Comparison of ENCODE assay signal across 13 cellular contexts in the genomic region with DNA sequence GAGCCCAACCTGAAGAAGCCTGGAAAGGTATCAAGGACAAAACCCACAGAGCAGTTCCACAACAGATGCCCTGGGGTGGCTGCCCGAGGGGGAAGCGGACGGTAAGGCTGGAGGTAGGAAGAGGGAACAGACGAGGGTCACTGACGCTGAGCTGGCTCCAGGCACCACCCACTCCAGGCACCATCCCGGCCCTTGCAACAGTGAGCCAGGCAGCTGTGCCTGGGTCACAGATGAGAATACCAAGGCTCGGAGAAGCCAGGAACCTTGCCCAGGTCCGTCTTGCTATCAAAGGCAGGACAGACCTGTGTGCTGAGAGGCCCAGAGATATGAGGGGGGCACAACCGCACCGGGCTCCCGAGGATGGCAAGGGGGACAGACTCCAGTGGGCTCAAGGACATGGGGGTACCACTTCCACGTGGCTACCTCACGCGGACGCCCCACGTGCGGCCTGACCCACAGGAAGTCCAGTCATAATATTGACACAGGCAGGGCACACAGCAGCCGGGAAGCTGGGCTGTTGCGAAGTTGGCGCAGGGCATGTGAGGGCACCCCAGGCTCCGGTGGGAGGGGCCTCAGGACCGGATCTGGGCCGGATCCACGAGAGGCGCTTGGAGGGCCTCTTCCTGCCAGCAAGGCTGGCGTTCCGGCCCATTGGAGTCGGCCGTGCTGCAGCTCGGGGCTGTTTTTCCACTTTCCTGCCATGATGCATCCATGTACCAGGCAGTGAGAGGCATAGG. TPM values are rescaled to one million over a fixed set of nuclear protein-coding genes. Genes with fewer than 3 reads are reported as not detected.
DNase-seq lines count a peak whose midpoint lies in the region; ATAC-seq and TF ChIP-seq lines count a peak whose summit lies in the region.
"Had no signal": no experiment of that assay in that cellular context is flagged by ENCODE, and none has a peak within 500 bp of the region (broad histone marks: within the 10 kb centered on the region; RNA-seq: fewer than 3 reads in every experiment).

No MANE protein-coding gene starts in this region.

- no peaks in the 10 kb centered on the region for H3K9me2 ChIP-seq in OCI-LY7 (ENCODE audit: insufficient read depth, low read length)

- H3K9me3 ChIP-seq in colonic mucosa: no peaks in the 10 kb centered on the region
- H3K9me3 ChIP-seq in left lung: no peaks in the 10 kb centered on the region
- H3K9me3 ChIP-seq in skeletal muscle tissue (ENCODE audit: control insufficient read depth in 3 of 3, low read length in 3 of 3): no peaks in the 10 kb centered on the region
- H3K9me3 ChIP-seq in OCI-LY7 (ENCODE audit: low read length): no peaks in the 10 kb centered on the region

- intact Hi-C loops in colonic mucosa (cut with DNase I): no loop called here
- intact Hi-C loops in left lung (cut with DNase I): no loop called here
- intact Hi-C loops in OCI-LY7 (cut with micrococcal nuclease; ENCODE audit: unreplicated experiment): no loop called here

- ATAC-seq in left lung (peak; percentile 94), HG02678 (IDR thresholded peaks at IDR 0.05; ENCODE audit: unreplicated experiment) (no peak)

- H3K4me3 ChIP-seq in colonic mucosa (no peak overlapping the region), left lung (no peak overlapping the region), skeletal muscle tissue (ENCODE audit: low read length in 3 of 3) (peak overlapping the region in 1 of 3 donors; percentile 45), OCI-LY7 (ENCODE audit: low read depth, low read length, poor library complexity, severe bottlenecking) (no peak overlapping the region)

- H2AFZ ChIP-seq in OCI-LY7 (ENCODE audit: low read length): no peak overlapping the region

- H3K27ac ChIP-seq in colonic mucosa (no peak overlapping the region), left lung (peak overlapping the region; percentile 63 to 73), skeletal muscle tissue (ENCODE audit: low read depth, low read length) (peak overlapping the region; percentile 33), OCI-LY7 (ENCODE audit: low read depth, low read length, poor library complexity, severe bottlenecking) (no peak overlapping the region)

- CTCF ChIA-PET in OCI-LY7 (lab: Charles Lee; ENCODE audit: unreplicated experiment): no interaction called here

- H3K79me2 ChIP-seq in OCI-LY7 (ENCODE audit: insufficient read depth, low read depth, low read length): no peaks in the 10 kb centered on the region

- H3K9ac ChIP-seq in colonic mucosa (ENCODE audit: low read depth in 2 of 2, low read length in 2 of 2) (peak overlapping the region in 1 of 2 donors; percentile 34), skeletal muscle tissue (ENCODE audit: low read depth in 1 of 3, low read length in 3 of 3) (peak overlapping the region; percentile 30 to 40 (median 36))

- H3K4me2 ChIP-seq in OCI-LY7 (ENCODE audit: low read length): no peak overlapping the region

- H3K4me1 ChIP-seq in colonic mucosa: peaks cover 10% of the 10 kb centered on the region
- peaks cover 11 to 15% of the 10 kb centered on the region in 2 donors for H3K4me1 ChIP-seq in left lung
- peaks cover 42 to 58% (median 46%) of the 10 kb centered on the region in 3 donors for H3K4me1 ChIP-seq in skeletal muscle tissue (ENCODE audit: control insufficient read depth in 3 of 3, insufficient read depth in 3 of 3, low read length in 3 of 3)
- no peaks in the 10 kb centered on the region for H3K4me1 ChIP-seq in OCI-LY7 (ENCODE audit: insufficient read depth, low read length, poor library complexity, severe bottlenecking)

- POLR2A ChIA-PET in OCI-LY7 (lab: Charles Lee): no interaction called here

- no TSS peak for BruUV-seq in OCI-LY7 (replicated peaks; lab: Mats Ljungman, UMichigan)

- no peaks in the 10 kb centered on the region for H3K27me3 ChIP-seq in colonic mucosa
- H3K27me3 ChIP-seq in left lung: no peaks in the 10 kb centered on the region
- no peaks in the 10 kb centered on the region for H3K27me3 ChIP-seq in skeletal muscle tissue (ENCODE audit: control insufficient read depth in 3 of 3, insufficient read depth in 3 of 3, low read length in 3 of 3)

- no peaks in the 10 kb centered on the region for H3K36me3 ChIP-seq in colonic mucosa
- H3K36me3 ChIP-seq in left lung: no peaks in the 10 kb centered on the region
- H3K36me3 ChIP-seq in skeletal muscle tissue (ENCODE audit: control insufficient read depth in 3 of 3, insufficient read depth in 3 of 3, low read length in 3 of 3): no peaks in the 10 kb centered on the region
- no peaks in the 10 kb centered on the region for H3K36me3 ChIP-seq in OCI-LY7 (ENCODE audit: insufficient read depth, low read length)

- DNase-seq in HT-29 (ENCODE audit: low spot score) (peak; percentile 25), colonic mucosa (peak; percentile 49), left lung (peak; percentile 82 to 90), EL (no peak), NCI-H2107 treated with DMSO at 0.1 percent for 48 hours (lab: John Stamatoyannopoulos, UW; ENCODE audit: unreplicated experiment) (no peak), OCI-LY7 (ENCODE audit: low spot score) (no peak)
- DNase-seq: foreskin fibroblast; NCI-H226; stimulated activated CD4-positive, alpha-beta T cell treated with anti-CD3 and anti-CD28 coated beads, Interleukin-2, amount 100 ng/mL, for 48 hours; T-helper 2 cell; trophoblast cell had no signal

- H4K20me1 ChIP-seq in OCI-LY7 (ENCODE audit: insufficient read depth, low read length): no peaks in the 10 kb centered on the region; the same call in 1 of the 2 replicates

- TF ChIP-seq CTCF in colonic mucosa (IDR thresholded peaks at IDR 0.05): no peak
- TF ChIP-seq CTCF in left lung (IDR thresholded peaks at IDR 0.05): no peak
- TF ChIP-seq CTCF in OCI-LY7 (conservative IDR thresholded peaks at IDR 0.05; ENCODE audit: low read length): no peak

RNA-seq across cellular contexts. Expression of a gene that starts 29.9 kb away (rescaled TPM):
- total RNA-seq in HT-29 (2014; rRNA removed; shearing (Covaris generic)): 64.4 and 78.5 TPM in 2 replicates
- total RNA-seq in colonic mucosa: 10 to 100 TPM; 16.9 to 23.8 TPM
- total RNA-seq in left lung: 10 to 100 TPM; 25.2 to 38.7 TPM
- 32.4 TPM for total RNA-seq in skeletal muscle tissue
- total RNA-seq in OCI-LY7 (2014; rRNA removed; shearing (Covaris generic)): 40.2 and 53.5 TPM in 2 replicates
- total RNA-seq in OCI-LY7 (2022): 27.3 and 32.8 TPM in 2 replicates

Comparison
In these comparisons a context has a peak if more than half of its experiments do, and no peak if none do; other contexts are left out.
1. DNase-seq: peak in HT-29 (single experiment), colonic mucosa (single experiment) and left lung (2 of 2); none in EL (single experiment), NCI-H2107 treated with DMSO at 0.1 percent for 48 hours (single experiment) and OCI-LY7 (single experiment).
2. H3K27ac ChIP-seq: peak in left lung (2 of 2) and skeletal muscle tissue (single experiment); none in colonic mucosa (single experiment) and OCI-LY7 (single experiment).